8 cellular contexts compared by ENCODE assay signal in the genomic region with DNA sequence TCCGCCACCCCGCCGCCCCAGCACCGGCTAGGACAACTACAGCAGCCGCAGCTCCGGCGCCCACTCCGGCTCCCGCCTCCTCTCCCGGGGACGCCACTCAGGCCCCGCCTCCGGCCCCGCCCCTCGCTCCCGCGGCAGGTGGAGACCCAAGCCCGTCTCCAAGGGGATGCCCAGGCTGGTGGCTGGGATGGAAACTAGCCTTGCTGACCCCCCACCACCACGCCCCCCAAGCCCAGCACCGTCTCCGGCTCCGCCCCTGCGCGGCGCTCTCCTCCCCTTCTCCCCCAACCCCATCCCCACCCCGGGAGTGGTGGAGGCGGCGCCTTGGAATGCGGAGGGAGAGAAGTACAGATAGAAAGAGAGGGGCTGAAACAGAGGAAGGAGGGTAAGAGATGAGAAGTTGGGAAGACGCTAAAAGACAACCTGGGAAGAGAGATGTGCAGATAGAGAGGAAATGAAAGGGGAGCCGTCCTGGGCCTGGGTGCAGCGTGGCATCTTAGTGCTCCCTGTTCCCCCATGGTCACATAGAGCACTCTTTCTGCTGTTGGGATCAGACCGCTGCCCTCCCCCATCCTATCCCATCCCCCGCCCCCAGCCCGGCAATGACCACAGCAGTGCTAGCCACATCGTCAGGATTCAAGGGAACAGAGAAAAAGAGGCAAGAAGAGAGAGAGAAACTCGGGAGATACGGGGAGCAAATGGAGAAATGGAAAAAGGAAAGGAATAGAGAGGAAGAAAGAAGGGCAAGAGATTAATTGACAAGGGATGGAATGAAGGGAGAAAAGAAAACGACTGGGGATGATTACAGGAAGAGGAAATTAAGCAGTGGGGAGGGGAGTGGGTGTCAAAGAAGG. TPM values are rescaled to one million over a fixed set of nuclear protein-coding genes. Genes with fewer than 3 reads are reported as not detected.
DNase-seq lines count a peak whose midpoint lies in the region; ATAC-seq and TF ChIP-seq lines count a peak whose summit lies in the region.

A gene with protein sequence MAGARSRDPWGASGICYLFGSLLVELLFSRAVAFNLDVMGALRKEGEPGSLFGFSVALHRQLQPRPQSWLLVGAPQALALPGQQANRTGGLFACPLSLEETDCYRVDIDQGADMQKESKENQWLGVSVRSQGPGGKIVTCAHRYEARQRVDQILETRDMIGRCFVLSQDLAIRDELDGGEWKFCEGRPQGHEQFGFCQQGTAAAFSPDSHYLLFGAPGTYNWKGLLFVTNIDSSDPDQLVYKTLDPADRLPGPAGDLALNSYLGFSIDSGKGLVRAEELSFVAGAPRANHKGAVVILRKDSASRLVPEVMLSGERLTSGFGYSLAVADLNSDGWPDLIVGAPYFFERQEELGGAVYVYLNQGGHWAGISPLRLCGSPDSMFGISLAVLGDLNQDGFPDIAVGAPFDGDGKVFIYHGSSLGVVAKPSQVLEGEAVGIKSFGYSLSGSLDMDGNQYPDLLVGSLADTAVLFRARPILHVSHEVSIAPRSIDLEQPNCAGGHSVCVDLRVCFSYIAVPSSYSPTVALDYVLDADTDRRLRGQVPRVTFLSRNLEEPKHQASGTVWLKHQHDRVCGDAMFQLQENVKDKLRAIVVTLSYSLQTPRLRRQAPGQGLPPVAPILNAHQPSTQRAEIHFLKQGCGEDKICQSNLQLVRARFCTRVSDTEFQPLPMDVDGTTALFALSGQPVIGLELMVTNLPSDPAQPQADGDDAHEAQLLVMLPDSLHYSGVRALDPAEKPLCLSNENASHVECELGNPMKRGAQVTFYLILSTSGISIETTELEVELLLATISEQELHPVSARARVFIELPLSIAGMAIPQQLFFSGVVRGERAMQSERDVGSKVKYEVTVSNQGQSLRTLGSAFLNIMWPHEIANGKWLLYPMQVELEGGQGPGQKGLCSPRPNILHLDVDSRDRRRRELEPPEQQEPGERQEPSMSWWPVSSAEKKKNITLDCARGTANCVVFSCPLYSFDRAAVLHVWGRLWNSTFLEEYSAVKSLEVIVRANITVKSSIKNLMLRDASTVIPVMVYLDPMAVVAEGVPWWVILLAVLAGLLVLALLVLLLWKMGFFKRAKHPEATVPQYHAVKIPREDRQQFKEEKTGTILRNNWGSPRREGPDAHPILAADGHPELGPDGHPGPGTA (minus strand): TSS at position 64 of the 854 bp plus-strand sequence. CDS start 222 bp downstream, outside the sequence.

- 0 to 7% methylated on average over 7 of the region's 39 CpGs for WGBS in esophagus squamous epithelium, 2 donors

- H3K79me2 ChIP-seq in HCT116 (ENCODE audit: insufficient read depth, low read length) = no peaks in the 10 kb centered on the region

- intact Hi-C loops in CD4-positive, alpha-beta T cell (cut with DNase I, micrococcal nuclease) = no loop called here
- intact Hi-C loops in HCT116 (cut with micrococcal nuclease) = no loop called here
- intact Hi-C loops in esophagus squamous epithelium (cut with DNase I) = no loop called here
- intact Hi-C loops in naive thymus-derived CD4-positive, alpha-beta T cell (cut with micrococcal nuclease) = loop anchor here (1.0 to 5.0 kb wide), 2 partner anchors 8 to 61 kb away; a partner anchor contains a TSS

- H3K36me3 Mint-ChIP-seq in CD4-positive, alpha-beta T cell (ENCODE audit: low read depth) = no peaks in the 10 kb centered on the region
- H3K36me3 Mint-ChIP-seq in activated T-cell treated with anti-CD3 and anti-CD28 coated beads, Interleukin-2, amount 50 U/mL, for 72 hours (ENCODE audit: insufficient read depth in 2 of 2) = no peaks in the 10 kb centered on the region
- no peaks in the 10 kb centered on the region for H3K36me3 Mint-ChIP-seq in naive thymus-derived CD4-positive, alpha-beta T cell

- no TSS peak for BruUV-seq in HCT116 (replicated peaks; lab: Mats Ljungman, UMichigan)

- H3K9me2 ChIP-seq in HCT116 (ENCODE audit: insufficient read depth) = no peaks in the 10 kb centered on the region

- no peaks in the 10 kb centered on the region for H3K9me3 ChIP-seq in CD4-positive, alpha-beta T cell (ENCODE audit: control insufficient read depth, low read length)
- H3K9me3 ChIP-seq in HCT116 (ENCODE audit: control insufficient read depth in 1 of 2, insufficient read depth in 1 of 2, low read depth in 1 of 2, low read length in 2 of 2) = no peaks in the 10 kb centered on the region
- no peaks in the 10 kb centered on the region for H3K9me3 ChIP-seq in esophagus squamous epithelium
- no peaks in the 10 kb centered on the region for H3K9me3 ChIP-seq in naive thymus-derived CD4-positive, alpha-beta T cell (ENCODE audit: control insufficient read depth in 2 of 3, low read length in 3 of 3)
- H3K9me3 ChIP-seq in stomach smooth muscle (ENCODE audit: control insufficient read depth in 2 of 2, low read length in 2 of 2) = no peaks in the 10 kb centered on the region

- H3K27ac ChIP-seq in CD4-positive, alpha-beta T cell (ENCODE audit: low read depth, low read length) = no peak within 1 kb of the TSS
- H3K27ac ChIP-seq in HCT116 (ENCODE audit: low read depth, low read length) (no peak within 1 kb of the TSS), esophagus squamous epithelium (peak within 1 kb of the TSS; percentile 50 to 88 (median 84)), stomach smooth muscle (ENCODE audit: low read length) (peak within 1 kb of the TSS; percentile 91)
- H3K27ac ChIP-seq in naive thymus-derived CD4-positive, alpha-beta T cell (ENCODE audit: low read depth, low read length) = peak within 1 kb of the TSS; percentile 4

- CTCF ChIA-PET in CD4-positive, alpha-beta T cell (lab: Charles Lee) = interaction anchor here (1.1 kb wide), 1 partner anchor 29 kb away, joined by 3 read pairs; no protein-coding TSS in a partner anchor
- CTCF ChIA-PET in HCT116 (lab: Charles Lee) = interaction anchor here (0.7 to 1.3 kb wide), 2 partner anchors 29 to 110 kb away, joined by 4 read pairs; a partner anchor contains a TSS
- CTCF ChIA-PET in naive thymus-derived CD4-positive, alpha-beta T cell (lab: Charles Lee) = no interaction called here

- H3K9me3 Mint-ChIP-seq in CD4-positive, alpha-beta T cell = no peaks in the 10 kb centered on the region
- H3K9me3 Mint-ChIP-seq in activated T-cell treated with anti-CD3 and anti-CD28 coated beads, Interleukin-2, amount 50 U/mL, for 72 hours = no peaks in the 10 kb centered on the region
- no peaks in the 10 kb centered on the region for H3K9me3 Mint-ChIP-seq in naive thymus-derived CD4-positive, alpha-beta T cell

- TF ChIP-seq POLR2A in HCT116 (IDR thresholded peaks at IDR 0.05; ENCODE audit: borderline replicate concordance, extremely low read depth, insufficient read depth, insufficient read length) = no peak
- no peak for TF ChIP-seq POLR2A in esophagus squamous epithelium (IDR thresholded peaks at IDR 0.05)

- RAD21 ChIA-PET in HCT116 (lab: Charles Lee; ENCODE audit: low non-redundant PET in 1 of 2, low total read pairs in 2 of 2, uncharacterized antibody in 2 of 2, unreplicated experiment in 2 of 2) = interaction anchor here in 1 of 2 experiments (1.1 kb wide), 1 partner anchor 8 kb away, joined by 4 read pairs; a partner anchor contains a TSS

- ATAC-seq in CD4-positive, alpha-beta T cell (ENCODE audit: poor library complexity) = peak; percentile 73
- ATAC-seq in HCT116 = peak; percentile 88
- ATAC-seq in activated T-cell treated with anti-CD3 and anti-CD28 coated beads, Interleukin-2, amount 50 U/mL, for 72 hours (replicated peaks in 1 of 2) = peak; percentile 89 to 90
- ATAC-seq in naive thymus-derived CD4-positive, alpha-beta T cell = peak; percentile 79

- H3K27me3 Mint-ChIP-seq in CD4-positive, alpha-beta T cell = peaks cover 39% of the 10 kb centered on the region
- H3K27me3 Mint-ChIP-seq in activated T-cell treated with anti-CD3 and anti-CD28 coated beads, Interleukin-2, amount 50 U/mL, for 72 hours (ENCODE audit: low read depth) = peaks cover 32% of the 10 kb centered on the region
- H3K27me3 Mint-ChIP-seq in naive thymus-derived CD4-positive, alpha-beta T cell = peaks cover 0 to 72% (median 25%) of the 10 kb centered on the region in 5 donors

- POLR2A ChIA-PET in CD4-positive, alpha-beta T cell (lab: Charles Lee) = interaction anchor here (1.2 kb wide), 1 partner anchor 8 kb away, joined by 6 read pairs; a partner anchor contains a TSS
- POLR2A ChIA-PET in HCT116 (lab: Charles Lee) = no interaction called here
- POLR2A ChIA-PET in naive thymus-derived CD4-positive, alpha-beta T cell (lab: Charles Lee) = interaction anchor here (0.6 kb wide), 1 partner anchor 13 kb away, joined by 3 read pairs; no protein-coding TSS in a partner anchor

- TF ChIP-seq CTCF in CD4-positive, alpha-beta T cell (IDR thresholded peaks at IDR 0.05) = no peak
- TF ChIP-seq CTCF in HCT116 (IDR thresholded peaks at IDR 0.05 in 2 of 3, conservative IDR thresholded peaks at IDR 0.05 in 1 of 3; ENCODE audit: borderline replicate concordance in 1 of 3, insufficient read depth in 1 of 3, low read depth in 2 of 3, low read length in 2 of 3) (no peak), esophagus squamous epithelium (IDR thresholded peaks at IDR 0.05) (no peak)

- no peaks in the 10 kb centered on the region for H4K20me1 ChIP-seq in HCT116 (ENCODE audit: insufficient read depth)

- H3K4me2 ChIP-seq in HCT116 (ENCODE audit: low read length) = peak within 1 kb of the TSS; percentile 81

- H3K9ac ChIP-seq in HCT116 (ENCODE audit: low read length) (peak within 1 kb of the TSS; percentile 25; the same call in 1 of the 2 replicates), stomach smooth muscle (ENCODE audit: low read length in 2 of 2) (peak within 1 kb of the TSS; percentile 92 to 95)

- peak; percentile 17 to 67 (median 46) for DNase-seq in CD4-positive, alpha-beta T cell
- DNase-seq in HCT116 (ENCODE audit: low read depth, low spot score) (no peak), NCI-H69 (lab: John Stamatoyannopoulos, UW) (peak; percentile 89), esophagus squamous epithelium (lab: John Stamatoyannopoulos, UW) (no peak), KG1 (lab: John Stamatoyannopoulos, UW) (no peak)
- DNase-seq in activated T-cell treated with anti-CD3 and anti-CD28 coated beads, Interleukin-2, amount 50 U/mL, for 72 hours = peak; percentile 77 to 78
- DNase-seq in naive thymus-derived CD4-positive, alpha-beta T cell = peak in 8 of 9 donors; percentile 24 to 78 (median 38)

- H3K4me1 Mint-ChIP-seq in CD4-positive, alpha-beta T cell (ENCODE audit: low read depth) = peaks cover 21% of the 10 kb centered on the region
- H3K4me1 Mint-ChIP-seq in activated T-cell treated with anti-CD3 and anti-CD28 coated beads, Interleukin-2, amount 50 U/mL, for 72 hours (ENCODE audit: low read depth) = peaks cover 18% of the 10 kb centered on the region
- peaks cover 13 to 23% (median 20%) of the 10 kb centered on the region in 7 donors for H3K4me1 Mint-ChIP-seq in naive thymus-derived CD4-positive, alpha-beta T cell

- no peak within 1 kb of the TSS for H3K27ac Mint-ChIP-seq in CD4-positive, alpha-beta T cell
- no peak within 1 kb of the TSS for H3K27ac Mint-ChIP-seq in activated T-cell treated with anti-CD3 and anti-CD28 coated beads, Interleukin-2, amount 50 U/mL, for 72 hours
- peak within 1 kb of the TSS in 4 of 9 donors; percentile 7 to 63 (median 42) for H3K27ac Mint-ChIP-seq in naive thymus-derived CD4-positive, alpha-beta T cell

- H3K27me3 ChIP-seq in CD4-positive, alpha-beta T cell (ENCODE audit: control insufficient read depth, insufficient read depth, low read length) = peaks cover 7% of the 10 kb centered on the region
- peaks cover 26% of the 10 kb centered on the region; the same call in 1 of the 2 replicates for H3K27me3 ChIP-seq in HCT116 (ENCODE audit: insufficient read depth, low read length)
- peaks cover 0 to 38% (median 1%) of the 10 kb centered on the region in 4 donors for H3K27me3 ChIP-seq in esophagus squamous epithelium
- H3K27me3 ChIP-seq in naive thymus-derived CD4-positive, alpha-beta T cell (ENCODE audit: control insufficient read depth in 2 of 2, insufficient read depth in 2 of 2, low read length in 2 of 2) = no peaks in the 10 kb centered on the region
- H3K27me3 ChIP-seq in stomach smooth muscle (ENCODE audit: control insufficient read depth in 1 of 2, insufficient read depth in 2 of 2, low read length in 2 of 2) = no peaks in the 10 kb centered on the region

- H3K36me3 ChIP-seq in HCT116 (ENCODE audit: control insufficient read depth in 1 of 2, insufficient read depth in 2 of 2, low read length in 2 of 2) = no peaks in the 10 kb centered on the region
- H3K36me3 ChIP-seq in esophagus squamous epithelium = no peaks in the 10 kb centered on the region
- no peaks in the 10 kb centered on the region for H3K36me3 ChIP-seq in naive thymus-derived CD4-positive, alpha-beta T cell (ENCODE audit: control insufficient read depth in 2 of 3, insufficient read depth in 3 of 3, low read length in 3 of 3)
- H3K36me3 ChIP-seq in stomach smooth muscle (ENCODE audit: control insufficient read depth in 2 of 2, insufficient read depth in 2 of 2, low read length in 2 of 2) = no peaks in the 10 kb centered on the region

- H2AFZ ChIP-seq in HCT116 (ENCODE audit: low read depth, low read length, poor library complexity, severe bottlenecking) = peak within 1 kb of the TSS; percentile 76

- peak within 1 kb of the TSS; percentile 85 for H3K4me3 Mint-ChIP-seq in CD4-positive, alpha-beta T cell
- peak within 1 kb of the TSS; percentile 70 to 83 for H3K4me3 Mint-ChIP-seq in activated T-cell treated with anti-CD3 and anti-CD28 coated beads, Interleukin-2, amount 50 U/mL, for 72 hours
- peak within 1 kb of the TSS; percentile 68 to 92 (median 82) for H3K4me3 Mint-ChIP-seq in naive thymus-derived CD4-positive, alpha-beta T cell

- no peak for TF ChIP-seq RAD21 in HCT116 (IDR thresholded peaks at IDR 0.05; ENCODE audit: low read depth)

- H3K4me3 ChIP-seq in HCT116 (replicated peaks in 1 of 2; ENCODE audit: low read depth in 1 of 2, low read length in 2 of 2) = peak within 1 kb of the TSS; percentile 39 to 57
- peak within 1 kb of the TSS; percentile 33 to 65 (median 58) for H3K4me3 ChIP-seq in esophagus squamous epithelium
- H3K4me3 ChIP-seq in naive thymus-derived CD4-positive, alpha-beta T cell (ENCODE audit: low read length) = peak within 1 kb of the TSS; percentile 54
- peak within 1 kb of the TSS; percentile 91 to 93 for H3K4me3 ChIP-seq in stomach smooth muscle (ENCODE audit: low read length in 2 of 2)

- H3K4me1 ChIP-seq in HCT116 (ENCODE audit: control insufficient read depth in 1 of 2, insufficient read depth in 2 of 2, low read length in 2 of 2) (peaks cover 4 to 14% of the 10 kb centered on the region in 2 experiments; a peak in 3 of 4 replicates), esophagus squamous epithelium (peaks cover 12 to 49% (median 18%) of the 10 kb centered on the region in 3 donors), stomach smooth muscle (ENCODE audit: control insufficient read depth, insufficient read depth, low read length) (peaks cover 78% of the 10 kb centered on the region)
- H3K4me1 ChIP-seq in naive thymus-derived CD4-positive, alpha-beta T cell (ENCODE audit: control insufficient read depth in 2 of 2, insufficient read depth in 2 of 2, low read length in 2 of 2) = peaks cover 4 to 7% of the 10 kb centered on the region in 2 donors

RNA-seq across cellular contexts. Expression of the gene that starts here (rescaled TPM):
- 1 to 10 TPM; 1.2 to 1.6 TPM for total RNA-seq in CD4-positive, alpha-beta T cell
- total RNA-seq in HCT116 (2021; ENCODE audit: unreplicated experiment) = 17.8 TPM
- polyA plus RNA-seq in HCT116 (2012) = 14.7 and 15.0 TPM in 2 replicates
- 1 to 10 TPM; 6.6 to 8.9 TPM for total RNA-seq in activated T-cell treated with anti-CD3 and anti-CD28 coated beads, Interleukin-2, amount 50 U/mL, for 72 hours
- total RNA-seq in esophagus squamous epithelium = 10 to 100 TPM in 2 of 4 donors, 1 to 10 TPM in 2; 1.1 to 26.3 (median 10.5) TPM
- total RNA-seq in naive thymus-derived CD4-positive, alpha-beta T cell = 1 to 10 TPM; 1.4 to 4.6 (median 3.6) TPM
- not detected for polyA plus RNA-seq in naive thymus-derived CD4-positive, alpha-beta T cell

Comparison
In these comparisons a context has a peak if more than half of its experiments do, and no peak if none do; other contexts are left out.
1. DNase-seq: peak in CD4-positive, alpha-beta T cell (10 of 10), NCI-H69 (single experiment), activated T-cell treated with anti-CD3 and anti-CD28 coated beads, Interleukin-2, amount 50 U/mL, for 72 hours (2 of 2) and naive thymus-derived CD4-positive, alpha-beta T cell (8 of 9); none in HCT116 (single experiment), esophagus squamous epithelium (single experiment) and KG1 (single experiment).
2. H3K27ac ChIP-seq: peak in esophagus squamous epithelium (4 of 4), naive thymus-derived CD4-positive, alpha-beta T cell (single experiment) and stomach smooth muscle (single experiment); none in CD4-positive, alpha-beta T cell (single experiment) and HCT116 (single experiment).
3. intact Hi-C loops: an anchor here in naive thymus-derived CD4-positive, alpha-beta T cell (1.0 to 5.0 kb wide); none called in CD4-positive, alpha-beta T cell, HCT116 and esophagus squamous epithelium.
4. Peak in every context shown above with its lines, with median percentiles within 50 percentile points of each other: ATAC-seq, H3K4me3 Mint-ChIP-seq and H3K4me3 ChIP-seq.